20 cellular contexts compared by ENCODE assay signal in genomic region chr2:84487298-84487996, GRCh38. TPM values are rescaled to one million over a fixed set of nuclear protein-coding genes. Genes with fewer than 3 reads are reported as not detected.
A peak's percentile ranks its signal among the peaks of the same experiment; 100 is the strongest.
DNase-seq lines count a peak whose midpoint lies in the region; ATAC-seq, FAIRE-seq and TF ChIP-seq lines count a peak whose summit lies in the region.
"Had no signal": no experiment of that assay in that cellular context is flagged by ENCODE, and none has a peak within 500 bp of the region (broad histone marks: within the 10 kb centered on the region; RNA-seq: fewer than 3 reads in every experiment).

No MANE protein-coding gene starts in this region.

- H3K9ac ChIP-seq in kidney (ENCODE audit: low read length in 2 of 2) = no peak overlapping the region

- H3K4me3 Mint-ChIP-seq in progenitor cell of endocrine pancreas (ENCODE audit: low read depth) = no peak overlapping the region
- H3K4me3 Mint-ChIP-seq: activated CD4-positive, alpha-beta memory T cell treated with anti-CD3 and anti-CD28 coated beads, Interleukin-2, amount 10 ng/mL, durations not matched to agents 7 days and 5 days; CD4-positive, alpha-beta memory T cell; stimulated activated memory B cell treated with anti-CD40 and anti-IgM and Interleukin-4, amounts not matched to agents 10 μg/mL and 1 μg/mL and 100 μg/mL, for 72 hours; WTC11 had no signal

- no peak for FAIRE-seq in kidney (lab: Jason Lieb, UNC)
- FAIRE-seq: G401.6 had no signal

- H3K27ac ChIP-seq in body of pancreas (peak overlapping the region in 3 of 4 donors; percentile 7 to 80 (median 36)), kidney (ENCODE audit: low read depth in 2 of 2, low read length in 2 of 2) (peak overlapping the region; percentile 23 to 55)
- H3K27ac ChIP-seq: SK-N-MC, thoracic aorta had no signal

- peaks cover 35% of the 10 kb centered on the region for H3K4me1 Mint-ChIP-seq in progenitor cell of endocrine pancreas (ENCODE audit: low read depth)
- H3K4me1 Mint-ChIP-seq: activated CD4-positive, alpha-beta memory T cell treated with anti-CD3 and anti-CD28 coated beads, Interleukin-2, amount 10 ng/mL, durations not matched to agents 7 days and 5 days; stimulated activated memory B cell treated with anti-CD40 and anti-IgM and Interleukin-4, amounts not matched to agents 10 μg/mL and 1 μg/mL and 100 μg/mL, for 72 hours; WTC11 had no signal

- intact Hi-C loops in body of pancreas (cut with DNase I) = no loop called here
- intact Hi-C loops in kidney (cut with DNase I) = no loop called here

- TF ChIP-seq POLR2A in body of pancreas (IDR thresholded peaks at IDR 0.05) = no peak

- H3K4me3 ChIP-seq in body of pancreas = no peak overlapping the region
- no peak overlapping the region for H3K4me3 ChIP-seq in kidney (ENCODE audit: low read length in 2 of 2)
- H3K4me3 ChIP-seq: SK-N-MC, thoracic aorta had no signal

- H3K27me3 Mint-ChIP-seq in progenitor cell of endocrine pancreas = no peaks in the 10 kb centered on the region
- H3K27me3 Mint-ChIP-seq: activated CD4-positive, alpha-beta memory T cell treated with anti-CD3 and anti-CD28 coated beads, Interleukin-2, amount 10 ng/mL, durations not matched to agents 7 days and 5 days; CD4-positive, alpha-beta memory T cell; stimulated activated memory B cell treated with anti-CD40 and anti-IgM and Interleukin-4, amounts not matched to agents 10 μg/mL and 1 μg/mL and 100 μg/mL, for 72 hours had no signal

- DNase-seq in GM03348 (ENCODE audit: low spot score) = peak; percentile 55
- DNase-seq in body of pancreas = no peak
- no peak for DNase-seq in kidney
- DNase-seq in progenitor cell of endocrine pancreas (ENCODE audit: low spot score, unreplicated experiment) = no peak
- no peak for DNase-seq in NCI-H526 (lab: John Stamatoyannopoulos, UW)
- DNase-seq: activated CD4-positive, alpha-beta memory T cell treated with anti-CD3 and anti-CD28 coated beads, Interleukin-2, amount 10 ng/mL, durations not matched to agents 7 days and 5 days; amygdala; CD4-positive, alpha-beta memory T cell; cerebellar nuclear complex; effector CD8-positive, alpha-beta T cell; H7; NCI-H187 treated with DMSO at 0.1 percent for 48 hours had no signal

- WGBS in body of pancreas, 2 donors = 42 to 68% methylated on average over 2 to 3 of the region's 3 CpGs

- H3K4me1 ChIP-seq in body of pancreas (peaks cover 37% of the 10 kb centered on the region), kidney (ENCODE audit: control insufficient read depth in 1 of 2, insufficient read depth in 1 of 2, low read depth in 1 of 2, low read length in 2 of 2) (peaks cover 12 to 25% of the 10 kb centered on the region in 2 donors)

- TF ChIP-seq CTCF in body of pancreas (IDR thresholded peaks at IDR 0.05) (no peak), kidney (IDR thresholded peaks at IDR 0.05; ENCODE audit: borderline replicate concordance, extremely low read depth, insufficient read depth) (no peak), progenitor cell of endocrine pancreas (IDR thresholded peaks at IDR 0.05; ENCODE audit: unreplicated experiment) (no peak)

- H3K27ac Mint-ChIP-seq in progenitor cell of endocrine pancreas = peak overlapping the region; percentile 93
- H3K27ac Mint-ChIP-seq: activated CD4-positive, alpha-beta memory T cell treated with anti-CD3 and anti-CD28 coated beads, Interleukin-2, amount 10 ng/mL, durations not matched to agents 7 days and 5 days; CD4-positive, alpha-beta memory T cell; stimulated activated memory B cell treated with anti-CD40 and anti-IgM and Interleukin-4, amounts not matched to agents 10 μg/mL and 1 μg/mL and 100 μg/mL, for 72 hours; WTC11 had no signal

- no peaks in the 10 kb centered on the region for H3K36me3 Mint-ChIP-seq in progenitor cell of endocrine pancreas (ENCODE audit: insufficient read depth)
- H3K36me3 Mint-ChIP-seq: CD4-positive, alpha-beta memory T cell; stimulated activated memory B cell treated with anti-CD40 and anti-IgM and Interleukin-4, amounts not matched to agents 10 μg/mL and 1 μg/mL and 100 μg/mL, for 72 hours; WTC11 had no signal

- H3K36me3 ChIP-seq in body of pancreas (replicated peaks in 1 of 2; ENCODE audit: insufficient read depth in 1 of 2, low read depth in 2 of 2) (no peaks in the 10 kb centered on the region), kidney (ENCODE audit: control insufficient read depth in 1 of 2, insufficient read depth in 2 of 2, low read length in 2 of 2) (no peaks in the 10 kb centered on the region)
- H3K36me3 ChIP-seq: thoracic aorta had no signal

- H3K27me3 ChIP-seq in body of pancreas = no peaks in the 10 kb centered on the region

- ATAC-seq in body of pancreas = no peak
- no peak for ATAC-seq in HG02840 (IDR thresholded peaks at IDR 0.05; ENCODE audit: low FRiP score, unreplicated experiment)
- ATAC-seq in HG03571 (IDR thresholded peaks at IDR 0.05; ENCODE audit: unreplicated experiment) = no peak
- ATAC-seq in GM21526 (IDR thresholded peaks at IDR 0.05; ENCODE audit: low FRiP score, unreplicated experiment) = no peak
- ATAC-seq: stimulated activated memory B cell treated with anti-CD40 and anti-IgM and Interleukin-4, amounts not matched to agents 10 μg/mL and 1 μg/mL and 100 μg/mL, for 72 hours; WTC11 had no signal

- H3K9me3 ChIP-seq in body of pancreas = no peaks in the 10 kb centered on the region
- H3K9me3 ChIP-seq in kidney (ENCODE audit: control insufficient read depth in 1 of 2, low read length in 2 of 2) = no peaks in the 10 kb centered on the region
- H3K9me3 ChIP-seq: thoracic aorta had no signal

- H3K9me3 Mint-ChIP-seq in progenitor cell of endocrine pancreas (ENCODE audit: low read depth) = peaks cover 6% of the 10 kb centered on the region
- H3K9me3 Mint-ChIP-seq: activated CD4-positive, alpha-beta memory T cell treated with anti-CD3 and anti-CD28 coated beads, Interleukin-2, amount 10 ng/mL, durations not matched to agents 7 days and 5 days; CD4-positive, alpha-beta memory T cell; stimulated activated memory B cell treated with anti-CD40 and anti-IgM and Interleukin-4, amounts not matched to agents 10 μg/mL and 1 μg/mL and 100 μg/mL, for 72 hours had no signal

RNA-seq across cellular contexts. Expression of gene SUCLG1, which starts 28.4 kb away (rescaled TPM):
- total RNA-seq in body of pancreas (10 to 100 TPM; 51.1 to 89.2 TPM), kidney (89.6 TPM), progenitor cell of endocrine pancreas (79.4 and 85.0 TPM in 2 replicates)
- 789 TPM for polyA plus RNA-seq in kidney (ENCODE audit: insufficient read depth, low read depth, low replicate concordance)

RNA-seq across cellular contexts. Expression of gene DNAH6, which starts 28.9 kb away (rescaled TPM):
- total RNA-seq in body of pancreas (1 to 10 TPM; 1.3 to 2.6 TPM), kidney (4.6 TPM), progenitor cell of endocrine pancreas (4.8 and 5.5 TPM in 2 replicates)
- 0.34 TPM for polyA plus RNA-seq in kidney (ENCODE audit: insufficient read depth, low read depth, low replicate concordance)
